ENCODE assay signal across 2 cellular contexts in genomic region chr19:14028901-14029300, GRCh38.
TF ChIP-seq lines count a peak whose summit lies in the region.

No MANE protein-coding gene starts in this region.

TF ChIP-seq in SK-N-SH, 30 proteins besides CTCF, POLR2A, EP300 and RAD21:
- no peak for TF ChIP-seq EZH2phosphoT487 (IDR thresholded peaks at IDR 0.05; ENCODE audit: borderline replicate concordance, low read depth)
- TF ChIP-seq JUND (IDR thresholded peaks at IDR 0.05), result no peak
- TF ChIP-seq USF1 (IDR thresholded peaks at IDR 0.05; ENCODE audit: borderline replicate concordance, low read depth), result no peak
- no peak for TF ChIP-seq NRF1 (IDR thresholded peaks at IDR 0.05; ENCODE audit: low read depth, low read length)
- no peak for TF ChIP-seq MAX (IDR thresholded peaks at IDR 0.05; ENCODE audit: low read depth)
- TF ChIP-seq SIN3A (IDR thresholded peaks at IDR 0.05; ENCODE audit: borderline replicate concordance, low read depth, low read length), result no peak
- TF ChIP-seq IRF3 (IDR thresholded peaks at IDR 0.05; ENCODE audit: low read depth, low read length), result no peak
- TF ChIP-seq TCF12 (IDR thresholded peaks at IDR 0.05), result no peak
- TF ChIP-seq TAF1 (IDR thresholded peaks at IDR 0.05; ENCODE audit: borderline replicate concordance, low read depth, low read length), result no peak
- TF ChIP-seq TEAD4 (IDR thresholded peaks at IDR 0.05; ENCODE audit: borderline replicate concordance, insufficient read depth), result no peak
- TF ChIP-seq POLR2AphosphoS5 (IDR thresholded peaks at IDR 0.05; ENCODE audit: low read depth, low read length), result no peak
- TF ChIP-seq FOXJ3 (CRISPR knock-in tag; IDR thresholded peaks at IDR 0.05), result no peak
- TF ChIP-seq SMC3 (IDR thresholded peaks at IDR 0.05; ENCODE audit: low read depth, low read length), result no peak
- no peak for TF ChIP-seq RXRA (IDR thresholded peaks at IDR 0.05; ENCODE audit: borderline replicate concordance, low read depth)
- TF ChIP-seq FOSL2 (IDR thresholded peaks at IDR 0.05; ENCODE audit: borderline replicate concordance, low read depth), result no peak
- no peak for TF ChIP-seq ELF1 (IDR thresholded peaks at IDR 0.05)
- TF ChIP-seq RCOR1 (IDR thresholded peaks at IDR 0.05; ENCODE audit: low read length), result no peak
- no peak for TF ChIP-seq FOXM1 (IDR thresholded peaks at IDR 0.05; ENCODE audit: low read depth)
- TF ChIP-seq MEF2A (IDR thresholded peaks at IDR 0.05; ENCODE audit: borderline replicate concordance, low read depth), result no peak
- TF ChIP-seq RFX5 (IDR thresholded peaks at IDR 0.05; ENCODE audit: low read length), result no peak
TF ChIP-seq in SK-N-SH: peak in this region for 0.

TF ChIP-seq in SK-N-SH treated with all-trans-retinoic acid at 6 μM for 48 hours, 23 proteins besides CTCF, POLR2A, EP300 and RAD21:
- no peak for TF ChIP-seq ISL1 (CRISPR knock-in tag; IDR thresholded peaks at IDR 0.05)
- TF ChIP-seq TOX (CRISPR knock-in tag; IDR thresholded peaks at IDR 0.05; ENCODE audit: borderline replicate concordance), result no peak
- TF ChIP-seq CSRNP3 (CRISPR knock-in tag; IDR thresholded peaks at IDR 0.05), result no peak
- TF ChIP-seq PPARA (CRISPR knock-in tag; IDR thresholded peaks at IDR 0.05; ENCODE audit: borderline replicate concordance), result no peak
- no peak for TF ChIP-seq SNAI2 (CRISPR knock-in tag; IDR thresholded peaks at IDR 0.05)
- TF ChIP-seq ZC3H10 (CRISPR knock-in tag; IDR thresholded peaks at IDR 0.05), result no peak
- TF ChIP-seq POU6F1 (CRISPR knock-in tag; IDR thresholded peaks at IDR 0.05; ENCODE audit: borderline replicate concordance, low read depth), result no peak
- no peak for TF ChIP-seq CREB5 (CRISPR knock-in tag; IDR thresholded peaks at IDR 0.05; ENCODE audit: low read depth)
- no peak for TF ChIP-seq PATZ1 (CRISPR knock-in tag; IDR thresholded peaks at IDR 0.05; ENCODE audit: borderline replicate concordance)
- no peak for TF ChIP-seq TSHZ2 (CRISPR knock-in tag; IDR thresholded peaks at IDR 0.05)
- no peak for TF ChIP-seq GLIS3 (CRISPR knock-in tag; IDR thresholded peaks at IDR 0.05)
